11 cellular contexts compared by ENCODE assay signal in the genomic region with DNA sequence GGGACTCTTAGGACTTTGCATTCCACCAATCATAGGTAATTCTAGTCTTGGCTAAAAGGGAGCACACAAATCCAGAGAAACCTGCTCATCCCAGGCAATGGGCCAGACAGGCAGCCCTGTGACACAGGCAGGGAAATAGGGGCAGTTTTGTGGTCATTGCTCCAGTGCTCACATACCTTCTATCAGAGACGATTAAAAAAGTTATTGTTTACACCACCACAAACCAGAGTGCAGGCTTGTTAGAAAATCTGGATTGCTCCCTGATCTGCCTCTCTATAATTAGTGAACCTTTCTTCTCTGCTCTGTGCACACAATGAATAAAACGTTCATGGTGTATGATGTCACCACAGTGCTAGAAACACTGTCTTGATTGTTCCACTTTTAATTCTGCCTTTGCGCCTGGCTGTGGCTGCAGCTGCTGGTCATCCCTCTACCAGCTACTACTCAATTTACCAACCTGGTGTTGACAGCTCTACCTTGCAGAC.
DNase-seq lines count a peak whose midpoint lies in the region; ATAC-seq and TF ChIP-seq lines count a peak whose summit lies in the region.
"Had no signal": no experiment of that assay in that cellular context is flagged by ENCODE, and none has a peak within 500 bp of the region (broad histone marks: within the 10 kb centered on the region; RNA-seq: fewer than 3 reads in every experiment).

No MANE protein-coding gene starts in this region.

- H3K27ac Mint-ChIP-seq in osteocyte (ENCODE audit: unreplicated experiment), result no peak overlapping the region

- H3K4me3 Mint-ChIP-seq in osteocyte (ENCODE audit: unreplicated experiment), result no peak overlapping the region
- H3K4me3 Mint-ChIP-seq: naive thymus-derived CD8-positive, alpha-beta T cell had no signal

- H3K4me3 ChIP-seq in left ventricle myocardium inferior (no peak overlapping the region), right atrium auricular region (no peak overlapping the region), astrocyte of the cerebellum (ENCODE audit: low read depth, low read length) (no peak overlapping the region), right lobe of liver (no peak overlapping the region), vagina (no peak overlapping the region)

- H3K36me3 Mint-ChIP-seq in osteocyte (ENCODE audit: unreplicated experiment), result no peaks in the 10 kb centered on the region
- H3K36me3 Mint-ChIP-seq: naive thymus-derived CD8-positive, alpha-beta T cell had no signal

- ATAC-seq in right lobe of liver (peak in 3 of 4 donors; percentile 20 to 43 (median 41)), GM21367 (IDR thresholded peaks at IDR 0.05; ENCODE audit: unreplicated experiment) (no peak)
- ATAC-seq: naive thymus-derived CD8-positive, alpha-beta T cell; Panc1 had no signal

- TF ChIP-seq CTCF in left ventricle myocardium inferior (IDR thresholded peaks at IDR 0.05; ENCODE audit: borderline replicate concordance) (no peak), right atrium auricular region (IDR thresholded peaks at IDR 0.05) (no peak), astrocyte of the cerebellum (IDR thresholded peaks at IDR 0.05; ENCODE audit: low read depth, low read length, missing control alignments) (no peak), right lobe of liver (IDR thresholded peaks at IDR 0.05) (no peak), vagina (IDR thresholded peaks at IDR 0.05) (no peak), osteocyte (IDR thresholded peaks at IDR 0.05) (no peak)

- H3K27ac ChIP-seq in left ventricle myocardium inferior (replicated peaks), result peak overlapping the region; percentile 16
- H3K27ac ChIP-seq in right atrium auricular region, result peak overlapping the region in 1 of 2 donors; percentile 0
- no peak overlapping the region for H3K27ac ChIP-seq in right lobe of liver
- peak overlapping the region; percentile 33 for H3K27ac ChIP-seq in vagina

- no peak for DNase-seq in left ventricle myocardium inferior
- DNase-seq in right atrium auricular region (ENCODE audit: low spot score), result no peak
- peak; percentile 50 for DNase-seq in astrocyte of the cerebellum (ENCODE audit: low read depth)
- DNase-seq in right lobe of liver, result no peak
- DNase-seq in vagina (ENCODE audit: extremely low spot score in 2 of 2), result no peak
- no peak for DNase-seq in activated T-cell treated with anti-CD3 and anti-CD28 coated beads, Interleukin-2, amount 50 U/mL, for 48 hours
- DNase-seq in osteocyte (ENCODE audit: extremely low spot score, unreplicated experiment), result no peak
- DNase-seq: effector CD4-positive, alpha-beta T cell; naive thymus-derived CD8-positive, alpha-beta T cell had no signal

- TF ChIP-seq POLR2A in right lobe of liver (IDR thresholded peaks at IDR 0.05) (no peak), vagina (IDR thresholded peaks at IDR 0.05) (no peak)

- in situ Hi-C loops in astrocyte of the cerebellum (cut with HindIII; ENCODE audit: low sequenced_read_pairs), result loop anchor here (25.0 kb wide), 1 partner anchor 173 kb away; no protein-coding TSS in a partner anchor

- peaks cover 12% of the 10 kb centered on the region for H3K4me1 ChIP-seq in left ventricle myocardium inferior
- peaks cover 0 to 3% of the 10 kb centered on the region in 2 donors for H3K4me1 ChIP-seq in right atrium auricular region
- H3K4me1 ChIP-seq in right lobe of liver, result peaks cover 0 to 3% (median under 1%) of the 10 kb centered on the region in 4 donors
- H3K4me1 ChIP-seq in vagina, result peaks cover 32% of the 10 kb centered on the region

- H3K9me3 ChIP-seq in left ventricle myocardium inferior (replicated peaks), result no peaks in the 10 kb centered on the region
- no peaks in the 10 kb centered on the region for H3K9me3 ChIP-seq in right atrium auricular region
- no peaks in the 10 kb centered on the region for H3K9me3 ChIP-seq in right lobe of liver
- H3K9me3 ChIP-seq in vagina, result no peaks in the 10 kb centered on the region

- H3K9me3 Mint-ChIP-seq in osteocyte (ENCODE audit: unreplicated experiment), result no peaks in the 10 kb centered on the region
- H3K9me3 Mint-ChIP-seq: naive thymus-derived CD8-positive, alpha-beta T cell had no signal

- H3K27me3 ChIP-seq in left ventricle myocardium inferior (ENCODE audit: low read depth) (no peaks in the 10 kb centered on the region), right atrium auricular region (no peaks in the 10 kb centered on the region), right lobe of liver (no peaks in the 10 kb centered on the region), vagina (no peaks in the 10 kb centered on the region)

- 46% methylated on average over 3 of the region's 3 CpGs for WGBS in right lobe of liver (ENCODE audit: insufficient coverage, low coverage, low lambda C conversion rate, missing lambda C conversion rate)

- H3K36me3 ChIP-seq in left ventricle myocardium inferior (no peaks in the 10 kb centered on the region), right atrium auricular region (no peaks in the 10 kb centered on the region), right lobe of liver (no peaks in the 10 kb centered on the region), vagina (no peaks in the 10 kb centered on the region)

- intact Hi-C loops in left ventricle myocardium inferior (cut with micrococcal nuclease) (no loop called here), right lobe of liver (cut with DNase I) (no loop called here), vagina (cut with DNase I) (no loop called here)

- H3K4me1 Mint-ChIP-seq in osteocyte (ENCODE audit: unreplicated experiment), result peaks cover 2% of the 10 kb centered on the region

- H3K27me3 Mint-ChIP-seq in osteocyte (ENCODE audit: unreplicated experiment), result peaks cover 17% of the 10 kb centered on the region

Comparison
In these comparisons a context has a peak if more than half of its experiments do, and no peak if none do; other contexts are left out.
1. H3K27ac ChIP-seq: peak in left ventricle myocardium inferior (single experiment) and vagina (single experiment); none in right lobe of liver (0 of 3).